ENCODE assay signal across 1 cellular context in genomic region chr7:42234736-42235135, GRCh38.
TF ChIP-seq lines count a peak whose summit lies in the region.

No MANE protein-coding gene starts in this region.

TF ChIP-seq in HEK293, 187 proteins besides CTCF, POLR2A, EP300 and RAD21 (continued from another document):
- TF ChIP-seq PRDM6 (tag by site-specific recombination; IDR thresholded peaks at IDR 0.05) (peak; percentile 97), MEIS1 (CRISPR knock-in tag; IDR thresholded peaks at IDR 0.05; ENCODE audit: borderline replicate concordance) (no peak), PRDM4 (tag by site-specific recombination; IDR thresholded peaks at IDR 0.05) (0 out of 2 replicates have a peak, but pooled peaks have one; percentile 20), ZNF23 (tag by site-specific recombination; IDR thresholded peaks at IDR 0.05; ENCODE audit: borderline replicate concordance) (no peak)
- TF ChIP-seq, protein P1, sequence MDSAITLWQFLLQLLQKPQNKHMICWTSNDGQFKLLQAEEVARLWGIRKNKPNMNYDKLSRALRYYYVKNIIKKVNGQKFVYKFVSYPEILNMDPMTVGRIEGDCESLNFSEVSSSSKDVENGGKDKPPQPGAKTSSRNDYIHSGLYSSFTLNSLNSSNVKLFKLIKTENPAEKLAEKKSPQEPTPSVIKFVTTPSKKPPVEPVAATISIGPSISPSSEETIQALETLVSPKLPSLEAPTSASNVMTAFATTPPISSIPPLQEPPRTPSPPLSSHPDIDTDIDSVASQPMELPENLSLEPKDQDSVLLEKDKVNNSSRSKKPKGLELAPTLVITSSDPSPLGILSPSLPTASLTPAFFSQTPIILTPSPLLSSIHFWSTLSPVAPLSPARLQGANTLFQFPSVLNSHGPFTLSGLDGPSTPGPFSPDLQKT (IDR thresholded peaks at IDR 0.05; ENCODE audit: borderline replicate concordance, low read depth, low read length): no peak
